In the genomic region with DNA sequence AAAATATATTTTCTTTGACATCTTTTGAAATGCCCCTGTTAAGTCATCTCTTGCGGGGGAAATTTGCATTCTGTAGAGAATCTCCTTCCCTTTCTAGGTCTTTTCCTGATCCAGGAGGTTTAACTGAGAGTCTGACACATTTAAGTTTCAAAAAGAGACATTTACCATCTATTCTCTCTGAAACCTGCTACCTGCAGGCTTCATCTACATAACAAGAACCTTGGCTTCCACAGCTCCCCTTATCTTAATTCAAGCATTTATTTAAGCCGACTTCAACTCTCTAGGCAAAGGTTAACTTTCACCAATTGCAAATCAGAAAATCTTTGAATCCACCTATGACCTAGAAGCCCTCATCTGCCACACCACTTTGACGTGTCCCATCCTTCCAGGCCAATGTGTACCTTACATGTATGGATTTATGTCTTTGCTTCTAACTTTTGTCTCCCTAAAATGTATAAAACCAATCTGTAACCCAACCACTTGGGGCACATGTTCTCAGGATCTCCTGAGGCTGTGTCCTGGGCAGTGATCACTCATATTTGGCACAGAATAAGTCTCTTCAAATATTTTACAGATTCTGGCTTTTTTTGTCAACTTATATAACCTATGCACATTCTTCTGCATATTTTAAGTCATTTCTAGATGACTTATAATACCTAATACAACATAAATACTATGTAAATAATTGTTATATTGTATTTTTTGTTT, we compare ENCODE assay signal across 18 cellular contexts.
A peak's percentile ranks its signal among the peaks of the same experiment; 100 is the strongest.
DNase-seq lines count a peak whose midpoint lies in the region; ATAC-seq, FAIRE-seq and TF ChIP-seq lines count a peak whose summit lies in the region.
"Had no signal": no experiment of that assay in that cellular context is flagged by ENCODE, and none has a peak within 500 bp of the region (broad histone marks: within the 10 kb centered on the region; RNA-seq: fewer than 3 reads in every experiment).

No MANE protein-coding gene starts in this region.

- H2BK15ac ChIP-seq in H1 (ENCODE audit: low read length): no peak overlapping the region

- TF ChIP-seq CTCF in GM23338 (conservative IDR thresholded peaks at IDR 0.05; ENCODE audit: low read depth in 2 of 2): peak in 1 of 2 experiments; percentile 32; a peak in 2 of 4 replicates
- TF ChIP-seq CTCF in H1 (IDR thresholded peaks at IDR 0.05; ENCODE audit: control extremely low read depth in 1 of 3, insufficient read depth in 1 of 3, low read depth in 1 of 3, low read length in 3 of 3): peak in 2 of 3 experiments; percentile 1 to 7; a peak in 2 of 4 replicates
- no peak for TF ChIP-seq CTCF in neural progenitor cell (IDR thresholded peaks at IDR 0.05)

- peak overlapping the region; percentile 63; the same call in 1 of the 2 replicates for H2BK5ac ChIP-seq in H1 (ENCODE audit: low read depth, low read length)

- no peak overlapping the region for H2BK12ac ChIP-seq in H1 (ENCODE audit: low read depth, low read length)

- peak; percentile 87 for ATAC-seq in GM23338
- ATAC-seq in stimulated activated naive B cell treated with anti-CD40 and anti-IgM and Interleukin-4, amounts not matched to agents 10 μg/mL and 1 μg/mL and 100 μg/mL, for 72 hours (replicated peaks): no peak
- ATAC-seq: CD8-positive, alpha-beta T cell had no signal

- DNase-seq in GM23338 (ENCODE audit: low spot score) (peak; percentile 49), H1 (ENCODE audit: low read depth in 1 of 2, low spot score in 2 of 2) (peak in 1 of 2 experiments; percentile 46), neural progenitor cell (ENCODE audit: low spot score) (no peak), occipital lobe (lab: John Stamatoyannopoulos, UW) (no peak)
- DNase-seq in stimulated activated CD4-positive, alpha-beta T cell treated with anti-CD3 and anti-CD28 coated beads, Interleukin-4, amount 100 ng/mL, for 24 hours: no peak
- DNase-seq in stimulated activated naive B cell treated with anti-CD40 and anti-IgM and Interleukin-4, amounts not matched to agents 10 μg/mL and 1 μg/mL and 100 μg/mL, for 72 hours: no peak
- DNase-seq: Caco-2; CD8-positive, alpha-beta T cell; DND-41; GDM1; IMR-90; KBM-7 had no signal

- H3K79me2 ChIP-seq in GM23338 (replicated peaks; ENCODE audit: insufficient read depth) (no peaks in the 10 kb centered on the region), H1 (ENCODE audit: control insufficient read depth in 1 of 2, insufficient read depth in 2 of 2, low read length in 2 of 2) (no peaks in the 10 kb centered on the region), neural progenitor cell (ENCODE audit: low read depth) (no peaks in the 10 kb centered on the region)

- H2BK120ac ChIP-seq in H1 (replicated peaks; ENCODE audit: low read depth, low read length): no peak overlapping the region

- H3K27ac ChIP-seq in GM23338 (ENCODE audit: low read depth): no peak overlapping the region
- 0 out of 2 replicates have a peak overlapping the region, but pooled peaks have one; percentile 35 for H3K27ac ChIP-seq in HUES6 (ENCODE audit: low read depth, low read length)
- H3K27ac ChIP-seq in H1 (ENCODE audit: low read depth, low read length): no peak overlapping the region
- H3K27ac ChIP-seq in neural progenitor cell: no peak overlapping the region

- TF ChIP-seq RAD21 in H1 (IDR thresholded peaks at IDR 0.05 in 1 of 2, conservative IDR thresholded peaks at IDR 0.05 in 1 of 2; ENCODE audit: low read depth in 2 of 2, low read length in 2 of 2): no peak

- peaks cover 3% of the 10 kb centered on the region; the same call in 1 of the 2 replicates for H3K23me2 ChIP-seq in H1 (ENCODE audit: low read depth, low read length)

- H3K56ac ChIP-seq in H1 (replicated peaks; ENCODE audit: insufficient read length, low read depth, low read length): no peak overlapping the region

- peaks cover 14% of the 10 kb centered on the region for H3K9me2 ChIP-seq in GM23338 (ENCODE audit: insufficient read depth)

- H3K4me3 Mint-ChIP-seq in GM23338 (peak overlapping the region; percentile 15), neural progenitor cell (no peak overlapping the region)
- no peak overlapping the region for H3K4me3 Mint-ChIP-seq in stimulated activated naive B cell treated with anti-CD40 and anti-IgM and Interleukin-4, amounts not matched to agents 10 μg/mL and 1 μg/mL and 100 μg/mL, for 72 hours
- H3K4me3 Mint-ChIP-seq: CD8-positive, alpha-beta T cell had no signal

- no peak overlapping the region for H4K8ac ChIP-seq in H1 (ENCODE audit: extremely low read depth, insufficient read depth, low read length)

- no peak overlapping the region for H2AK5ac ChIP-seq in H1 (ENCODE audit: low read depth, low read length)

- H3K4ac ChIP-seq in H1 (replicated peaks; ENCODE audit: insufficient read length, low read depth, low read length): no peak overlapping the region

- H3K9me3 Mint-ChIP-seq in GM23338 (no peaks in the 10 kb centered on the region; the same call in 2 of the 3 replicates), neural progenitor cell (no peaks in the 10 kb centered on the region)
- peaks cover 0 to 1% of the 10 kb centered on the region in 2 donors for H3K9me3 Mint-ChIP-seq in stimulated activated naive B cell treated with anti-CD40 and anti-IgM and Interleukin-4, amounts not matched to agents 10 μg/mL and 1 μg/mL and 100 μg/mL, for 72 hours
- H3K9me3 Mint-ChIP-seq: CD8-positive, alpha-beta T cell had no signal

- H4K20me1 ChIP-seq in GM23338 (replicated peaks; ENCODE audit: insufficient read depth): no peaks in the 10 kb centered on the region
- no peaks in the 10 kb centered on the region for H4K20me1 ChIP-seq in H1 (replicated peaks in 1 of 2; ENCODE audit: control insufficient read depth in 1 of 2, insufficient read depth in 2 of 2, low read length in 2 of 2)
- no peaks in the 10 kb centered on the region for H4K20me1 ChIP-seq in neural progenitor cell (ENCODE audit: low read depth)

- H3F3A ChIP-seq in GM23338 (replicated peaks; ENCODE audit: low read depth) (no peaks in the 10 kb centered on the region), neural progenitor cell (ENCODE audit: low read depth) (no peaks in the 10 kb centered on the region)

- no peak for TF ChIP-seq POLR2A in H1 (IDR thresholded peaks at IDR 0.05; ENCODE audit: control extremely low read depth in 1 of 2, low read depth in 2 of 2, low read length in 2 of 2)

- peak overlapping the region; percentile 36 for H3K4me3 ChIP-seq in GM23338
- peak overlapping the region; percentile 5; the same call in 1 of the 2 replicates for H3K4me3 ChIP-seq in HUES6 (ENCODE audit: low read depth, low read length)
- H3K4me3 ChIP-seq in H1 (ENCODE audit: extremely low read depth in 1 of 4, insufficient read depth in 2 of 4, low read depth in 3 of 4, low read length in 4 of 4): peak overlapping the region in 1 of 4 experiments; percentile 10; a peak in 1 of 8 replicates
- H3K4me3 ChIP-seq in neural progenitor cell: no peak overlapping the region

- no peak overlapping the region for H3K23ac ChIP-seq in H1 (ENCODE audit: insufficient read length)

- H3K27ac Mint-ChIP-seq in GM23338 (peak overlapping the region; percentile 11; the same call in 1 of the 2 replicates), neural progenitor cell (no peak overlapping the region)
- H3K27ac Mint-ChIP-seq in stimulated activated naive B cell treated with anti-CD40 and anti-IgM and Interleukin-4, amounts not matched to agents 10 μg/mL and 1 μg/mL and 100 μg/mL, for 72 hours: no peak overlapping the region
- H3K27ac Mint-ChIP-seq: CD8-positive, alpha-beta T cell had no signal

- H4K5ac ChIP-seq in H1 (ENCODE audit: insufficient read length, low read depth, low read length): no peak overlapping the region

- 7% methylated on average over 3 of the region's 3 CpGs; no CpG with 5 or more reads in 1 of the 2 experiments for WGBS in H1 (ENCODE audit: extremely low coverage in 1 of 2, insufficient coverage in 1 of 2, insufficient read length in 1 of 2, insufficient replicate concordance in 2 of 2, low coverage in 1 of 2, low lambda C conversion rate in 2 of 2, missing lambda C conversion rate in 1 of 2), 2 experiments

- H4K91ac ChIP-seq in H1 (replicated peaks; ENCODE audit: insufficient read length, low read length): no peak overlapping the region

- peak; percentile 90 for FAIRE-seq in H1 (lab: Jason Lieb, UNC)
- FAIRE-seq: GM12892, GM19239, H54, HTR-8/SVneo had no signal

- CTCF ChIA-PET in H1 (lab: Charles Lee; ENCODE audit: partially characterized antibody): no interaction called here

- H3K79me1 ChIP-seq in H1 (ENCODE audit: low read depth, low read length): no peaks in the 10 kb centered on the region

- H2AFZ ChIP-seq in GM23338 (no peak overlapping the region), H1 (ENCODE audit: low read length) (no peak overlapping the region), neural progenitor cell (replicated peaks) (peak overlapping the region; percentile 37)

- H3K9ac ChIP-seq in HUES6 (ENCODE audit: low read length) (no peak overlapping the region), H1 (replicated peaks in 1 of 4; ENCODE audit: extremely low read depth in 1 of 4, low read depth in 3 of 4, low read length in 3 of 4) (no peak overlapping the region), neural progenitor cell (no peak overlapping the region)

- H3K36me3 ChIP-seq in GM23338 (ENCODE audit: insufficient read depth) (no peaks in the 10 kb centered on the region), HUES6 (ENCODE audit: control insufficient read depth, insufficient read depth, low read length) (no peaks in the 10 kb centered on the region), H1 (ENCODE audit: control insufficient read depth in 2 of 4, insufficient read depth in 4 of 4, low read length in 3 of 4) (no peaks in the 10 kb centered on the region), neural progenitor cell (no peaks in the 10 kb centered on the region)

- H3K4me1 Mint-ChIP-seq in GM23338: peaks cover 46% of the 10 kb centered on the region
- peaks cover 3% of the 10 kb centered on the region for H3K4me1 Mint-ChIP-seq in neural progenitor cell
- no peaks in the 10 kb centered on the region for H3K4me1 Mint-ChIP-seq in stimulated activated naive B cell treated with anti-CD40 and anti-IgM and Interleukin-4, amounts not matched to agents 10 μg/mL and 1 μg/mL and 100 μg/mL, for 72 hours
- H3K4me1 Mint-ChIP-seq: CD14-positive monocyte had no signal

- H3K9me3 ChIP-seq in HUES6 (ENCODE audit: control insufficient read depth, insufficient read depth, low read depth, low read length) (no peaks in the 10 kb centered on the region), H1 (ENCODE audit: insufficient read depth in 2 of 2, low read depth in 1 of 2, low read length in 1 of 2) (no peaks in the 10 kb centered on the region), neural progenitor cell (ENCODE audit: low read depth) (no peaks in the 10 kb centered on the region)
- H3K9me3 ChIP-seq: Caco-2 had no signal

- H3K4me1 ChIP-seq in GM23338 (ENCODE audit: insufficient read depth) (peaks cover 33% of the 10 kb centered on the region), HUES6 (ENCODE audit: control insufficient read depth, insufficient read depth, low read length) (peaks cover 31% of the 10 kb centered on the region), H1 (replicated peaks in 1 of 4; ENCODE audit: control insufficient read depth in 3 of 4, insufficient read depth in 4 of 4, low read length in 3 of 4) (peaks cover 0 to 24% (median 7%) of the 10 kb centered on the region in 4 experiments; a peak in 5 of 7 replicates), neural progenitor cell (peaks cover 8% of the 10 kb centered on the region)

- H3K27me3 Mint-ChIP-seq in GM23338 (ENCODE audit: insufficient read depth, low read depth, poor library complexity) (peaks cover 9% of the 10 kb centered on the region), neural progenitor cell (ENCODE audit: insufficient read depth, low read depth) (peaks cover 2% of the 10 kb centered on the region)
- H3K27me3 Mint-ChIP-seq in stimulated activated naive B cell treated with anti-CD40 and anti-IgM and Interleukin-4, amounts not matched to agents 10 μg/mL and 1 μg/mL and 100 μg/mL, for 72 hours: peaks cover 15 to 16% of the 10 kb centered on the region in 2 donors

- no peak overlapping the region for H3K18ac ChIP-seq in H1 (ENCODE audit: extremely low read depth, low read length)

- POLR2A ChIA-PET in H1 (lab: Charles Lee; ENCODE audit: partially characterized antibody): no interaction called here

- no peak overlapping the region for H2BK20ac ChIP-seq in H1 (ENCODE audit: low read length)

- H3K14ac ChIP-seq in H1 (ENCODE audit: insufficient read length): no peak overlapping the region

- H3K27me3 ChIP-seq in GM23338 (ENCODE audit: insufficient read depth): no peaks in the 10 kb centered on the region
- H3K27me3 ChIP-seq in HUES6 (ENCODE audit: control insufficient read depth, insufficient read depth, low read length): no peaks in the 10 kb centered on the region
- H3K27me3 ChIP-seq in H1 (replicated peaks in 1 of 4; ENCODE audit: control insufficient read depth in 3 of 4, extremely low read depth in 1 of 4, insufficient read depth in 3 of 4, low read length in 3 of 4): no peaks in the 10 kb centered on the region
- no peaks in the 10 kb centered on the region for H3K27me3 ChIP-seq in neural progenitor cell

- no peak for TF ChIP-seq EP300 in H1 (IDR thresholded peaks at IDR 0.05; ENCODE audit: borderline replicate concordance in 1 of 2, low read depth in 2 of 2, low read length in 2 of 2)

- H3K4me2 ChIP-seq in GM23338 (peak overlapping the region; percentile 48), H1 (ENCODE audit: insufficient read depth in 1 of 2, low read depth in 2 of 2, low read length in 2 of 2) (peak overlapping the region; percentile 24 to 42; a peak in 3 of 4 replicates), neural progenitor cell (no peak overlapping the region)

- peaks cover 3% of the 10 kb centered on the region; the same call in 2 of the 3 replicates for H3K36me3 Mint-ChIP-seq in GM23338 (ENCODE audit: low read depth)
- H3K36me3 Mint-ChIP-seq in neural progenitor cell: no peaks in the 10 kb centered on the region
- no peaks in the 10 kb centered on the region for H3K36me3 Mint-ChIP-seq in stimulated activated naive B cell treated with anti-CD40 and anti-IgM and Interleukin-4, amounts not matched to agents 10 μg/mL and 1 μg/mL and 100 μg/mL, for 72 hours
- H3K36me3 Mint-ChIP-seq: CD14-positive monocyte; CD8-positive, alpha-beta T cell had no signal
